In genomic region chr1:169127305-169127704, GRCh38 we compare ENCODE assay signal across 22 cellular contexts.
"Had no signal": no experiment of that assay in that cellular context is flagged by ENCODE, and none has a peak within 500 bp of the region (broad histone marks: within the 10 kb centered on the region; RNA-seq: fewer than 3 reads in every experiment).

No MANE protein-coding gene starts in this region.

- H3K9ac ChIP-seq: neural progenitor cell had no signal

- H3K27ac Mint-ChIP-seq: endodermal cell; naive thymus-derived CD8-positive, alpha-beta T cell; neural progenitor cell had no signal

- H3K4me1 ChIP-seq: neural progenitor cell, suprapubic skin, uterus had no signal

- H3K9me3 Mint-ChIP-seq: endodermal cell; naive thymus-derived CD8-positive, alpha-beta T cell; neural progenitor cell had no signal

- H3K27me3 ChIP-seq: heart left ventricle, neural progenitor cell, right atrium auricular region, suprapubic skin, tibial artery, upper lobe of left lung, uterus had no signal

- H3K27ac ChIP-seq: coronary artery, heart left ventricle, neural progenitor cell, right atrium auricular region, suprapubic skin, tibial artery, upper lobe of left lung, uterus had no signal

- H3K4me3 ChIP-seq: coronary artery, heart left ventricle, mucosa of descending colon, neural progenitor cell, right atrium auricular region, suprapubic skin, tibial artery, upper lobe of left lung, uterus had no signal

- H3K4me2 ChIP-seq: neural progenitor cell had no signal

- H3K27me3 Mint-ChIP-seq: naive thymus-derived CD8-positive, alpha-beta T cell had no signal

- H3K9me3 ChIP-seq: heart left ventricle, mucosa of descending colon, right atrium auricular region, suprapubic skin, tibial artery, upper lobe of left lung, uterus had no signal

- H3K4me1 Mint-ChIP-seq: naive thymus-derived CD8-positive, alpha-beta T cell; neural progenitor cell had no signal

- ATAC-seq: heart left ventricle; left lobe of liver; mucosa of descending colon; naive thymus-derived CD8-positive, alpha-beta T cell had no signal

- H3K4me3 Mint-ChIP-seq: endodermal cell; naive thymus-derived CD8-positive, alpha-beta T cell; neural progenitor cell had no signal

- H3K36me3 ChIP-seq: neural progenitor cell, uterus had no signal

- DNase-seq: effector CD4-positive, alpha-beta T cell; endodermal cell; erythroblast; foreskin melanocyte; heart left ventricle; hypothalamus; islet precursor cell; mammary epithelial cell; mucosa of descending colon; naive thymus-derived CD8-positive, alpha-beta T cell; occipital lobe; small intestine; stimulated activated CD4-positive, alpha-beta T cell treated with anti-CD3 and anti-CD28 coated beads, Interleukin-2, amount 100 ng/mL, for 48 hours; stimulated activated naive CD4-positive, alpha-beta T cell treated with Interleukin-2 at 50 U/mL for 16 hours; tibial artery; upper lobe of left lung; uterus had no signal
